Comparison of ENCODE assay signal across 30 cellular contexts in the genomic region with DNA sequence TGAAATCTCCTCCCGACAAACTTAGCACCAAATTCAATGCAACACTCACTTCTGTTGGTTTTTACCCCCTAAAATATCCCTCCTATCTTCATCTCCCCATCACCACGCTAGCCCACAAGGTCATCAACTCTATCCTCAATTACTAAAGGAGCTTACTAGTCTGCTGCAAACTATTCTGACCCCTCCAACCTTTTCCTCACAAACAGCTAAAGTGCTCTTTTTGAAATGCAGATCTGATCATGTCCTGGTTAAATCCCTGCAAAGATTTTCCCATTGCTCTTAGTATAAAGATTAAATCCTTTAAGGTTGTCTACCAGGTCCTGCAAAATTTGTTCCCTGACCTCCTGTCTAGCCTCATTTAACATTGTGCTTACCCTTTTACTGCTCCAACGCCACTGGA. TPM values are rescaled to one million over a fixed set of nuclear protein-coding genes. Genes with fewer than 3 reads are reported as not detected.
"Had no signal": no experiment of that assay in that cellular context is flagged by ENCODE, and none has a peak within 500 bp of the region (broad histone marks: within the 10 kb centered on the region; RNA-seq: fewer than 3 reads in every experiment).

No MANE protein-coding gene starts in this region.

- H3K27ac ChIP-seq: body of pancreas, cardiac muscle cell, colonic mucosa, epithelial cell of prostate, esophagus squamous epithelium, gastroesophageal sphincter had no signal

- H3K9me3 Mint-ChIP-seq: activated CD4-positive, alpha-beta T cell treated with anti-CD3 and anti-CD28 coated beads, Interleukin-2, amount 10 ng/mL, durations not matched to agents 7 days and 5 days; activated CD8-positive, alpha-beta T cell treated with anti-CD3 and anti-CD28 coated beads for 36 hours; activated T-cell treated with anti-CD3 and anti-CD28 coated beads, Interleukin-2, amount 50 U/mL, for 4 hours; activated T-helper 17 cell treated with anti-CD3 and anti-CD28 coated beads, Interleukin-2, amount 50 U/mL, for 72 hours; T-helper 2 cell treated with Interferon-gamma antibody and Interleukin-4, amounts not matched to agents 5 μg/mL and 100 μg/mL, for 36 hours had no signal

- H3K36me3 Mint-ChIP-seq: activated naive CD8-positive, alpha-beta T cell had no signal

- DNase-seq: activated CD4-positive, alpha-beta T cell treated with anti-CD3 and anti-CD28 coated beads for 1 hour; activated CD4-positive, alpha-beta T cell treated with anti-CD3 and anti-CD28 coated beads for 4 hours; activated CD4-positive, alpha-beta T cell treated with anti-CD3 and anti-CD28 coated beads, Interleukin-2, amount 10 ng/mL, durations not matched to agents 7 days and 5 days; activated CD4-positive, alpha-beta T cell treated with anti-CD3 and anti-CD28 coated beads, Interleukin-2, amount 50 U/mL, for 48 hours; activated CD8-positive, alpha-beta memory T cell treated with anti-CD3 and anti-CD28 coated beads for 24 hours; activated CD8-positive, alpha-beta T cell treated with anti-CD3 and anti-CD28 coated beads for 36 hours; activated effector memory CD4-positive, alpha-beta T cell treated with Interleukin-2 at 50 U/mL for 16 hours; activated gamma-delta T cell treated with Interleukin-2 at 50 U/mL for 16 hours; activated naive CD4-positive, alpha-beta T cell treated with anti-CD3 and anti-CD28 coated beads, Interleukin-2, amount 50 U/mL, for 16 hours; activated naive CD4-positive, alpha-beta T cell treated with Interleukin-2 at 50 U/mL for 16 hours; activated T-cell treated with anti-CD3 and anti-CD28 coated beads, Interleukin-2, amount 50 U/mL, for 4 hours; amniotic stem cell; anterior cingulate cortex; body of pancreas; central memory CD4-positive, alpha-beta T cell; cerebellar nuclear complex; colonic mucosa; effector CD8-positive, alpha-beta T cell; esophagus squamous epithelium; foreskin melanocyte; head of caudate nucleus; hippocampal formation; T-helper 17 cell; T1000 had no signal

- H3K4me1 ChIP-seq: body of pancreas, colonic mucosa, esophagus squamous epithelium had no signal

- ATAC-seq: activated CD8-positive, alpha-beta T cell treated with anti-CD3 and anti-CD28 coated beads for 36 hours; activated T-cell treated with anti-CD3 and anti-CD28 coated beads, Interleukin-2, amount 50 U/mL, for 4 hours; activated T-helper 17 cell treated with anti-CD3 and anti-CD28 coated beads, Interleukin-2, amount 50 U/mL, for 72 hours; body of pancreas; gastroesophageal sphincter; T-helper 17 cell had no signal

- H3K27ac Mint-ChIP-seq: activated CD4-positive, alpha-beta T cell treated with anti-CD3 and anti-CD28 coated beads, Interleukin-2, amount 10 ng/mL, durations not matched to agents 7 days and 5 days; activated CD8-positive, alpha-beta T cell treated with anti-CD3 and anti-CD28 coated beads for 36 hours; activated naive CD8-positive, alpha-beta T cell; activated T-helper 17 cell treated with anti-CD3 and anti-CD28 coated beads, Interleukin-2, amount 50 U/mL, for 72 hours; T-helper 17 cell; T-helper 2 cell treated with Interferon-gamma antibody and Interleukin-4, amounts not matched to agents 5 μg/mL and 100 μg/mL, for 36 hours had no signal

- H3K4me3 Mint-ChIP-seq: activated CD4-positive, alpha-beta T cell treated with anti-CD3 and anti-CD28 coated beads, Interleukin-2, amount 10 ng/mL, durations not matched to agents 7 days and 5 days; activated CD8-positive, alpha-beta T cell treated with anti-CD3 and anti-CD28 coated beads for 36 hours; activated naive CD8-positive, alpha-beta T cell; activated T-cell treated with anti-CD3 and anti-CD28 coated beads, Interleukin-2, amount 50 U/mL, for 4 hours; activated T-helper 17 cell treated with anti-CD3 and anti-CD28 coated beads, Interleukin-2, amount 50 U/mL, for 72 hours; T-helper 17 cell; T-helper 2 cell treated with Interferon-gamma antibody and Interleukin-4, amounts not matched to agents 5 μg/mL and 100 μg/mL, for 36 hours had no signal

- H3K27me3 ChIP-seq: cardiac muscle cell, colonic mucosa, gastroesophageal sphincter had no signal

- H3K4me3 ChIP-seq: body of pancreas, cardiac muscle cell, colonic mucosa, esophagus squamous epithelium, gastroesophageal sphincter had no signal

- H3K9me3 ChIP-seq: body of pancreas, colonic mucosa, esophagus squamous epithelium, gastroesophageal sphincter had no signal

- H3K4me1 Mint-ChIP-seq: activated CD4-positive, alpha-beta T cell treated with anti-CD3 and anti-CD28 coated beads, Interleukin-2, amount 10 ng/mL, durations not matched to agents 7 days and 5 days; activated T-helper 17 cell treated with anti-CD3 and anti-CD28 coated beads, Interleukin-2, amount 50 U/mL, for 72 hours; T-helper 17 cell had no signal

- H3K36me3 ChIP-seq: cardiac muscle cell, colonic mucosa, esophagus squamous epithelium, gastroesophageal sphincter had no signal

RNA-seq across cellular contexts. Expression of a gene that starts 8.6 kb away (rescaled TPM):
- total RNA-seq: activated CD4-positive, alpha-beta T cell treated with anti-CD3 and anti-CD28 coated beads, Interleukin-2, amount 10 ng/mL, durations not matched to agents 7 days and 5 days had no signal
